In genomic region chr2:94881070-94881469, GRCh38 we compare ENCODE assay signal across 8 cellular contexts. TPM values are rescaled to one million over a fixed set of nuclear protein-coding genes. Genes with fewer than 3 reads are reported as not detected.
"Had no signal": no experiment of that assay in that cellular context is flagged by ENCODE, and none has a peak within 500 bp of the region (broad histone marks: within the 10 kb centered on the region; RNA-seq: fewer than 3 reads in every experiment).

No MANE protein-coding gene starts in this region.

- H2AFZ ChIP-seq: GM23338 had no signal

- FAIRE-seq: H1, H54, HTR-8/SVneo had no signal

- ATAC-seq: GM23338 had no signal

- H3K4me3 ChIP-seq: GM23338 had no signal

- H3K4me2 ChIP-seq: GM23338 had no signal

- DNase-seq: H9, HCEC 1CT had no signal

RNA-seq across cellular contexts. Expression of gene TEKT4, which starts 9.8 kb away (rescaled TPM):
- total RNA-seq: GM23338, H1, H9, HT-29 had no signal
- polyA plus RNA-seq: GM23338, H1, IgD-negative memory B cell had no signal
